16 cellular contexts compared by ENCODE assay signal in the genomic region with DNA sequence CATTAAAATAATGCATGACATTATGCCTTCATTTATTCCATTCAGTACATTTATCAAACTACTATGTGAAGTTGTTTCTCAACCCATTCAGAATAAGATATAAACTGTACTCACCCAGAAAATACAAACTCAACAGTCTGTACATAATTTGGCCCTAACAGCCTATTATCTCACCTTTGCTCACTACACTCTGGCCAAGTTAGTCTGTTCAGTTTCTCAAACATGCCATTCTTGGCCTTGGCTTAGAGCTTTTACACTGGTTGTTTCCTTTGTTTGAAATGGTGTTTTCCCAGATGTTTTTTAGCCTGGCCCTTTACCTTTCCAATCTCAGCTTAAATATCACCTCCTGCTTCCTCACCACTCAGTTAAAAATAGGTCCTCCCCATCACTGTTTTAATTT. TPM values are rescaled to one million over a fixed set of nuclear protein-coding genes. Genes with fewer than 3 reads are reported as not detected.
DNase-seq lines count a peak whose midpoint lies in the region; ATAC-seq, FAIRE-seq and TF ChIP-seq lines count a peak whose summit lies in the region.
"Had no signal": no experiment of that assay in that cellular context is flagged by ENCODE, and none has a peak within 500 bp of the region (broad histone marks: within the 10 kb centered on the region; RNA-seq: fewer than 3 reads in every experiment).

No MANE protein-coding gene starts in this region.

- no peaks in the 10 kb centered on the region for H3K9me3 Mint-ChIP-seq in activated CD4-positive, alpha-beta T cell treated with anti-CD3 and anti-CD28 coated beads for 36 hours (ENCODE audit: low read depth)
- no peaks in the 10 kb centered on the region for H3K9me3 Mint-ChIP-seq in activated naive CD8-positive, alpha-beta T cell treated with anti-CD3 and anti-CD28 coated beads, Interleukin-2, amount 50 U/mL, for 24 hours

- peaks cover 99% of the 10 kb centered on the region for H3K79me2 ChIP-seq in OCI-LY3 (ENCODE audit: low read length)

- H3K9me3 ChIP-seq in OCI-LY3 (ENCODE audit: insufficient read depth, low read length) (no peaks in the 10 kb centered on the region; the same call in 1 of the 2 replicates), pancreas (no peaks in the 10 kb centered on the region)
- H3K9me3 ChIP-seq: A549, colonic mucosa, tibial artery had no signal

- peaks cover 46% of the 10 kb centered on the region for H3K36me3 Mint-ChIP-seq in activated CD4-positive, alpha-beta T cell treated with anti-CD3 and anti-CD28 coated beads for 36 hours (ENCODE audit: low read depth)
- peaks cover 22% of the 10 kb centered on the region for H3K36me3 Mint-ChIP-seq in activated naive CD8-positive, alpha-beta T cell treated with anti-CD3 and anti-CD28 coated beads, Interleukin-2, amount 50 U/mL, for 24 hours (ENCODE audit: low read depth)

- no peaks in the 10 kb centered on the region for H3K27me3 ChIP-seq in OCI-LY3 (ENCODE audit: low read depth, low read length)
- H3K27me3 ChIP-seq in pancreas = no peaks in the 10 kb centered on the region
- H3K27me3 ChIP-seq: colonic mucosa, tibial artery had no signal

- peaks cover 88% of the 10 kb centered on the region for H3K4me1 Mint-ChIP-seq in activated CD4-positive, alpha-beta T cell treated with anti-CD3 and anti-CD28 coated beads for 36 hours
- H3K4me1 Mint-ChIP-seq in activated naive CD8-positive, alpha-beta T cell treated with anti-CD3 and anti-CD28 coated beads, Interleukin-2, amount 50 U/mL, for 24 hours = peaks cover 92% of the 10 kb centered on the region

- intact Hi-C loops in activated CD4-positive, alpha-beta T cell treated with anti-CD3 and anti-CD28 coated beads for 36 hours (cut with DNase I, micrococcal nuclease) = no loop called here
- intact Hi-C loops in pancreas (cut with DNase I) = loop anchor here in 1 of 3 donors (10.0 kb wide), 1 partner anchor 117 kb away; no protein-coding TSS in a partner anchor

- peak overlapping the region; percentile 57 for H3K27ac ChIP-seq in OCI-LY3 (ENCODE audit: low read length)
- no peak overlapping the region for H3K27ac ChIP-seq in pancreas
- H3K27ac ChIP-seq: colonic mucosa, KMS-11, tibial artery had no signal

- no peak for ATAC-seq in activated CD4-positive, alpha-beta T cell treated with anti-CD3 and anti-CD28 coated beads for 36 hours
- ATAC-seq in activated naive CD8-positive, alpha-beta T cell treated with anti-CD3 and anti-CD28 coated beads, Interleukin-2, amount 50 U/mL, for 24 hours = no peak
- peak; percentile 40 to 66 (median 53) for ATAC-seq in pancreas
- ATAC-seq: esophagus mucosa, right cardiac atrium had no signal

- TF ChIP-seq CTCF in OCI-LY3 (IDR thresholded peaks at IDR 0.05; ENCODE audit: low read depth, low read length) (no peak), pancreas (IDR thresholded peaks at IDR 0.05) (no peak)

- no peak for FAIRE-seq in pancreas (lab: Jason Lieb, UNC)
- FAIRE-seq: A549 had no signal

- H3K27me3 Mint-ChIP-seq in activated CD4-positive, alpha-beta T cell treated with anti-CD3 and anti-CD28 coated beads for 36 hours = no peaks in the 10 kb centered on the region
- no peaks in the 10 kb centered on the region for H3K27me3 Mint-ChIP-seq in activated naive CD8-positive, alpha-beta T cell treated with anti-CD3 and anti-CD28 coated beads, Interleukin-2, amount 50 U/mL, for 24 hours

- POLR2A ChIA-PET in activated CD4-positive, alpha-beta T cell treated with anti-CD3 and anti-CD28 coated beads for 36 hours (lab: Charles Lee) = interaction anchor here (0.6 to 1.7 kb wide), 2 partner anchors 13 to 15 kb away, joined by 9 read pairs; a partner anchor contains a TSS

- H3K4me2 ChIP-seq in OCI-LY3 (ENCODE audit: low read length) = no peak overlapping the region
- H3K4me2 ChIP-seq: A549, KMS-11 had no signal

- H3K9ac ChIP-seq in OCI-LY3 (ENCODE audit: low read length) = no peak overlapping the region
- H3K9ac ChIP-seq: KMS-11 had no signal

- H3K27ac Mint-ChIP-seq in activated CD4-positive, alpha-beta T cell treated with anti-CD3 and anti-CD28 coated beads for 36 hours = peak overlapping the region; percentile 87
- H3K27ac Mint-ChIP-seq in activated naive CD8-positive, alpha-beta T cell treated with anti-CD3 and anti-CD28 coated beads, Interleukin-2, amount 50 U/mL, for 24 hours = peak overlapping the region; percentile 80

- H4K20me1 ChIP-seq in OCI-LY3 (ENCODE audit: insufficient read depth, low read length) = peaks cover 88% of the 10 kb centered on the region

- no peak overlapping the region for H2AFZ ChIP-seq in OCI-LY3 (ENCODE audit: low read depth, low read length)

- H3K4me1 ChIP-seq in OCI-LY3 (ENCODE audit: low read length) = peaks cover 77% of the 10 kb centered on the region
- H3K4me1 ChIP-seq in pancreas = peaks cover 11 to 41% (median 18%) of the 10 kb centered on the region in 3 donors

- DNase-seq in activated CD4-positive, alpha-beta T cell treated with anti-CD3 and anti-CD28 coated beads for 36 hours = no peak
- DNase-seq in activated CD4-positive, alpha-beta T cell treated with anti-CD3 and anti-CD28 coated beads for 4 hours = no peak
- DNase-seq in activated naive CD8-positive, alpha-beta T cell treated with anti-CD3 and anti-CD28 coated beads, Interleukin-2, amount 50 U/mL, for 24 hours = no peak
- DNase-seq in pancreas (no peak), NCI-H1694 (lab: John Stamatoyannopoulos, UW) (no peak), DMS79 treated with DMSO at 0.1 percent for 48 hours (lab: John Stamatoyannopoulos, UW) (no peak), cerebellum (ENCODE audit: low spot score) (no peak)
- DNase-seq: aorta, colonic mucosa, glutamatergic neuron, right cardiac atrium, tibial artery had no signal

- CTCF ChIA-PET in activated CD4-positive, alpha-beta T cell treated with anti-CD3 and anti-CD28 coated beads for 36 hours (lab: Charles Lee) = interaction anchor here (1.5 to 5.2 kb wide), 2 partner anchors 13 to 137 kb away, joined by 4 to 31 read pairs; a partner anchor contains a TSS

- H3K4me3 Mint-ChIP-seq in activated CD4-positive, alpha-beta T cell treated with anti-CD3 and anti-CD28 coated beads for 36 hours = no peak overlapping the region
- H3K4me3 Mint-ChIP-seq in activated naive CD8-positive, alpha-beta T cell treated with anti-CD3 and anti-CD28 coated beads, Interleukin-2, amount 50 U/mL, for 24 hours = no peak overlapping the region

- peaks cover 52% of the 10 kb centered on the region for H3K36me3 ChIP-seq in OCI-LY3 (replicated peaks; ENCODE audit: low read depth, low read length)
- no peaks in the 10 kb centered on the region for H3K36me3 ChIP-seq in pancreas
- H3K36me3 ChIP-seq: colonic mucosa, tibial artery had no signal

- no peak overlapping the region for H3K4me3 ChIP-seq in OCI-LY3 (ENCODE audit: low read length)
- no peak overlapping the region for H3K4me3 ChIP-seq in pancreas
- H3K4me3 ChIP-seq: A549, colonic mucosa, tibial artery had no signal

RNA-seq across cellular contexts. Expression of a gene that starts 13.6 kb away (rescaled TPM):
- 10 to 100 TPM; 68.3 to 99.6 TPM for total RNA-seq in activated CD4-positive, alpha-beta T cell treated with anti-CD3 and anti-CD28 coated beads for 36 hours
- 10 to 100 TPM; 16.5 to 30.5 (median 22.3) TPM for total RNA-seq in pancreas
- 10 to 100 TPM; 10.7 to 20.5 TPM for polyA plus RNA-seq in pancreas
- 50.0 TPM for total RNA-seq in cerebellum

Comparison
In these comparisons a context has a peak if more than half of its experiments do, and no peak if none do; other contexts are left out.
1. ATAC-seq: peak in pancreas (4 of 4); none in activated CD4-positive, alpha-beta T cell treated with anti-CD3 and anti-CD28 coated beads for 36 hours (single experiment) and activated naive CD8-positive, alpha-beta T cell treated with anti-CD3 and anti-CD28 coated beads, Interleukin-2, amount 50 U/mL, for 24 hours (single experiment).